Comparison of ENCODE assay signal across 9 cellular contexts in genomic region chr9:93185261-93186150, GRCh38. TPM values are rescaled to one million over a fixed set of nuclear protein-coding genes. Genes with fewer than 3 reads are reported as not detected.
DNase-seq lines count a peak whose midpoint lies in the region; ATAC-seq and TF ChIP-seq lines count a peak whose summit lies in the region.
"Had no signal": no experiment of that assay in that cellular context is flagged by ENCODE, and none has a peak within 500 bp of the region (broad histone marks: within the 10 kb centered on the region; RNA-seq: fewer than 3 reads in every experiment).

No MANE protein-coding gene starts in this region.

- WGBS in iPS DF 6.9 (ENCODE audit: insufficient coverage, insufficient read length), result no CpG with 5 or more reads among the region's 63 CpGs
- WGBS in sigmoid colon, 2 donors, result 12 to 52% methylated on average over 63 of the region's 63 CpGs

- peaks cover 9% of the 10 kb centered on the region for H3K4me1 Mint-ChIP-seq in activated CD4-positive, alpha-beta T cell treated with anti-CD3 and anti-CD28 coated beads for 36 hours

- H3K4me3 ChIP-seq in Peyer's patch (peak overlapping the region; percentile 43 to 91 (median 68)), iPS DF 6.9 (ENCODE audit: low read length) (peak overlapping the region; percentile 72; the same call in 1 of the 2 replicates), sigmoid colon (peak overlapping the region; percentile 43 to 87 (median 60)), lower lobe of right lung (no peak overlapping the region)

- H3K36me3 ChIP-seq in Peyer's patch (no peaks in the 10 kb centered on the region), iPS DF 6.9 (ENCODE audit: control insufficient read depth, insufficient read depth, low read length) (no peaks in the 10 kb centered on the region; the same call in 1 of the 2 replicates), sigmoid colon (no peaks in the 10 kb centered on the region), lower lobe of right lung (no peaks in the 10 kb centered on the region)

- CTCF ChIA-PET in activated CD4-positive, alpha-beta T cell treated with anti-CD3 and anti-CD28 coated beads for 36 hours (lab: Charles Lee), result interaction anchor here (0.7 kb wide), 1 partner anchor 26 kb away, joined by 3 read pairs; no protein-coding TSS in a partner anchor

- H3K27me3 ChIP-seq in Peyer's patch (no peaks in the 10 kb centered on the region), iPS DF 6.9 (ENCODE audit: control insufficient read depth, insufficient read depth, low read length) (peaks cover 3% of the 10 kb centered on the region; the same call in 1 of the 2 replicates), sigmoid colon (peaks cover 0 to 6% (median 0%) of the 10 kb centered on the region in 3 donors), lower lobe of right lung (ENCODE audit: low read depth) (peaks cover 44% of the 10 kb centered on the region)

- H3K9me3 Mint-ChIP-seq in activated CD4-positive, alpha-beta T cell treated with anti-CD3 and anti-CD28 coated beads for 36 hours (ENCODE audit: low read depth), result no peaks in the 10 kb centered on the region

- no peak for TF ChIP-seq CTCF in Peyer's patch (IDR thresholded peaks at IDR 0.05)
- TF ChIP-seq CTCF in sigmoid colon (IDR thresholded peaks at IDR 0.05), result no peak
- TF ChIP-seq CTCF in lower lobe of right lung (IDR thresholded peaks at IDR 0.05), result no peak

- no peak overlapping the region for H3K27ac Mint-ChIP-seq in activated CD4-positive, alpha-beta T cell treated with anti-CD3 and anti-CD28 coated beads for 36 hours

- intact Hi-C loops in activated CD4-positive, alpha-beta T cell treated with anti-CD3 and anti-CD28 coated beads for 36 hours (cut with DNase I, micrococcal nuclease), result no loop called here
- intact Hi-C loops in sigmoid colon (cut with DNase I) (loop anchor here (2.0 to 10.0 kb wide), 4 partner anchors 21 to 269 kb away; partner anchors contain the start of genes FAM120A, FAM120AOS and NINJ1), lower lobe of right lung (cut with DNase I) (no loop called here)

- peak in 1 of 2 donors; percentile 13 for TF ChIP-seq POLR2A in Peyer's patch (IDR thresholded peaks at IDR 0.05)
- no peak for TF ChIP-seq POLR2A in sigmoid colon (IDR thresholded peaks at IDR 0.05)

- no peak for ATAC-seq in activated CD4-positive, alpha-beta T cell treated with anti-CD3 and anti-CD28 coated beads for 36 hours
- ATAC-seq in lower lobe of right lung, result no peak

- H3K36me3 Mint-ChIP-seq in activated CD4-positive, alpha-beta T cell treated with anti-CD3 and anti-CD28 coated beads for 36 hours (ENCODE audit: low read depth), result no peaks in the 10 kb centered on the region

- H3K4me1 ChIP-seq in Peyer's patch, result peaks cover 4 to 21% (median 9%) of the 10 kb centered on the region in 4 donors
- peaks cover 3% of the 10 kb centered on the region for H3K4me1 ChIP-seq in iPS DF 6.9 (ENCODE audit: control insufficient read depth, insufficient read depth, low read length)
- peaks cover 4 to 73% (median 66%) of the 10 kb centered on the region in 4 donors for H3K4me1 ChIP-seq in sigmoid colon
- H3K4me1 ChIP-seq in lower lobe of right lung, result peaks cover 12% of the 10 kb centered on the region

- TF ChIP-seq EP300 in sigmoid colon (IDR thresholded peaks at IDR 0.05), result no peak

- DNase-seq in activated CD4-positive, alpha-beta T cell treated with anti-CD3 and anti-CD28 coated beads for 36 hours, result no peak
- DNase-seq in activated CD4-positive, alpha-beta T cell treated with anti-CD3 and anti-CD28 coated beads for 4 hours, result no peak
- peak in 1 of 3 donors; percentile 69 for DNase-seq in Peyer's patch
- DNase-seq in iPS DF 6.9 (ENCODE audit: low read depth, low spot score), result no peak
- no peak for DNase-seq in sigmoid colon
- DNase-seq in LoVo (ENCODE audit: low spot score), result no peak
- no peak for DNase-seq in glomerular visceral epithelial cell (ENCODE audit: extremely low spot score)
- DNase-seq in lower lobe of right lung, result no peak
- DNase-seq: foreskin fibroblast had no signal

- H3K27ac ChIP-seq in Peyer's patch (peak overlapping the region in 2 of 4 donors; percentile 44 to 75), iPS DF 6.9 (ENCODE audit: low read length) (no peak overlapping the region), sigmoid colon (peak overlapping the region; percentile 81 to 89 (median 84)), lower lobe of right lung (no peak overlapping the region)

- peak overlapping the region; percentile 32 for H3K4me3 Mint-ChIP-seq in activated CD4-positive, alpha-beta T cell treated with anti-CD3 and anti-CD28 coated beads for 36 hours

- peaks cover 19% of the 10 kb centered on the region for H3K27me3 Mint-ChIP-seq in activated CD4-positive, alpha-beta T cell treated with anti-CD3 and anti-CD28 coated beads for 36 hours

- no peaks in the 10 kb centered on the region for H3K9me3 ChIP-seq in Peyer's patch
- no peaks in the 10 kb centered on the region for H3K9me3 ChIP-seq in iPS DF 6.9 (ENCODE audit: control insufficient read depth, insufficient read depth, low read length)
- no peaks in the 10 kb centered on the region for H3K9me3 ChIP-seq in sigmoid colon
- no peaks in the 10 kb centered on the region for H3K9me3 ChIP-seq in lower lobe of right lung

- POLR2A ChIA-PET in activated CD4-positive, alpha-beta T cell treated with anti-CD3 and anti-CD28 coated beads for 36 hours (lab: Charles Lee), result no interaction called here

RNA-seq across cellular contexts. Expression of gene WNK2, which starts 1.6 kb away (rescaled TPM):
- 1 to 10 TPM; 3.3 to 4.6 TPM for total RNA-seq in activated CD4-positive, alpha-beta T cell treated with anti-CD3 and anti-CD28 coated beads for 36 hours
- 100 to 1,000 TPM; 155 to 577 (median 259) TPM for total RNA-seq in Peyer's patch
- 10 to 100 TPM; 16.0 to 95.8 (median 29.0) TPM for total RNA-seq in sigmoid colon
- 10 to 100 TPM; 12.6 to 80.1 (median 19.0) TPM for polyA plus RNA-seq in sigmoid colon
- total RNA-seq in lower lobe of right lung, result 7.7 TPM

RNA-seq across cellular contexts. Expression of gene NINJ1, which starts 51.5 kb away (rescaled TPM):
- total RNA-seq in activated CD4-positive, alpha-beta T cell treated with anti-CD3 and anti-CD28 coated beads for 36 hours, result 100 to 1,000 TPM in 1 of 2 experiments, 10 to 100 TPM in 1; 77.4 to 108 TPM
- total RNA-seq in Peyer's patch (10 to 100 TPM; 47.0 to 56.8 (median 54.5) TPM), sigmoid colon (100 to 1,000 TPM in 1 of 4 donors, 10 to 100 TPM in 3; 56.5 to 116 (median 69.6) TPM), lower lobe of right lung (46.6 TPM)
- 10 to 100 TPM; 28.9 to 58.7 (median 53.5) TPM for polyA plus RNA-seq in sigmoid colon

Comparison
In these comparisons a context has a peak if more than half of its experiments do, and no peak if none do; other contexts are left out.
1. H3K27ac ChIP-seq: peak in sigmoid colon (4 of 4); none in iPS DF 6.9 (single experiment) and lower lobe of right lung (single experiment).